8 cellular contexts compared by ENCODE assay signal in genomic region chr15:42581272-42581730, GRCh38. TPM values are rescaled to one million over a fixed set of nuclear protein-coding genes. Genes with fewer than 3 reads are reported as not detected.
DNase-seq lines count a peak whose midpoint lies in the region; ATAC-seq, FAIRE-seq and TF ChIP-seq lines count a peak whose summit lies in the region.

No MANE protein-coding gene starts in this region.

- H4K20me1 ChIP-seq in keratinocyte (ENCODE audit: control insufficient read depth, extremely low read depth, insufficient read depth, low read length): no peaks in the 10 kb centered on the region

- H3K9ac ChIP-seq in keratinocyte (ENCODE audit: control insufficient read depth, extremely low read depth, insufficient read depth, low read length): peak overlapping the region; percentile 46

- no peaks in the 10 kb centered on the region for H3K27me3 ChIP-seq in keratinocyte (ENCODE audit: control insufficient read depth, extremely low read depth, insufficient read depth, low read length)

- TF ChIP-seq CTCF in keratinocyte (optimal IDR thresholded peaks at IDR 0.05 in 1 of 3, IDR thresholded peaks at IDR 0.05 in 1 of 3, conservative IDR thresholded peaks at IDR 0.05 in 1 of 3; ENCODE audit: extremely low read depth in 1 of 3, insufficient read depth in 2 of 3, low read length in 3 of 3): no peak

- H3K4me2 ChIP-seq in keratinocyte (ENCODE audit: control insufficient read depth, extremely low read depth, insufficient read depth, low read depth, low read length): peak overlapping the region; percentile 79

- FAIRE-seq in GM12891 (lab: Jason Lieb, UNC): no peak
- no peak for FAIRE-seq in keratinocyte (lab: Jason Lieb, UNC)

- ATAC-seq in HG02798 (IDR thresholded peaks at IDR 0.05; ENCODE audit: poor library complexity, unreplicated experiment) (peak; percentile 80), GM18858 (IDR thresholded peaks at IDR 0.05; ENCODE audit: unreplicated experiment) (no peak)

- DNase-seq in GM12891 (ENCODE audit: insufficient read length, low spot score) (peak; percentile 57), NCI-H2107 (lab: John Stamatoyannopoulos, UW) (peak; percentile 48), caudate nucleus (lab: John Stamatoyannopoulos, UW) (peak in 60 of 61 donors; percentile 34 to 90 (median 73)), keratinocyte (ENCODE audit: low read depth, low spot score) (no peak)
- peak; percentile 51 for DNase-seq in activated CD4-positive, CD25-positive, alpha-beta regulatory T cell treated with anti-CD3 and anti-CD28 coated beads, Interleukin-2, amount 50 U/mL, for 16 hours (ENCODE audit: low read depth, low spot score)
- DNase-seq in stimulated activated CD4-positive, alpha-beta T cell treated with anti-CD3 and anti-CD28 coated beads, Interleukin-12 subunit alpha, Interleukin-12 subunit beta, amount 100 ng/mL, for 24 hours (ENCODE audit: low read depth in 2 of 2): peak; percentile 57 to 72

- peaks cover 5% of the 10 kb centered on the region for H3K4me1 ChIP-seq in keratinocyte (ENCODE audit: control insufficient read depth, extremely low read depth, insufficient read depth, low read length)

- no peaks in the 10 kb centered on the region for H3K79me2 ChIP-seq in keratinocyte (ENCODE audit: control insufficient read depth, insufficient read depth, low read length)

- H3K9me3 ChIP-seq in keratinocyte (ENCODE audit: control insufficient read depth, low read depth, low read length): no peaks in the 10 kb centered on the region

- no peaks in the 10 kb centered on the region for H3K9me1 ChIP-seq in keratinocyte (ENCODE audit: control insufficient read depth, extremely low read depth, insufficient read depth, low read length)

- H3K36me3 ChIP-seq in keratinocyte (ENCODE audit: control insufficient read depth in 2 of 2, extremely low read depth in 1 of 2, insufficient read depth in 2 of 2, low read length in 2 of 2): no peaks in the 10 kb centered on the region

- TF ChIP-seq POLR2A in GM12891 (IDR thresholded peaks at IDR 0.05; ENCODE audit: low read depth, low read length): no peak

- H3K27ac ChIP-seq in caudate nucleus (ENCODE audit: low read depth, low read length) (peak overlapping the region; percentile 75), keratinocyte (ENCODE audit: control insufficient read depth, insufficient read depth, low read length) (no peak overlapping the region)

- dilution Hi-C loops in keratinocyte (cut with MboI; ENCODE audit: extremely low pct_ligation_motif_present, low sequenced_read_pairs): no loop called here

- peak overlapping the region; percentile 85 for H2AFZ ChIP-seq in keratinocyte (ENCODE audit: control insufficient read depth, low read length)

- peak overlapping the region; percentile 45 to 66 (median 52) for H3K4me3 ChIP-seq in keratinocyte (ENCODE audit: control insufficient read depth in 2 of 3, extremely low read depth in 1 of 3, insufficient read depth in 2 of 3, low read depth in 1 of 3, low read length in 3 of 3)

TF ChIP-seq in GM12891, 5 proteins besides CTCF, POLR2A, EP300 and RAD21:
- TF ChIP-seq TAF1 (IDR thresholded peaks at IDR 0.05; ENCODE audit: low read depth, low read length) (0 out of 2 replicates have a peak, but pooled peaks have one; percentile 22), SPI1 (IDR thresholded peaks at IDR 0.05; ENCODE audit: low read depth, low read length) (0 out of 2 replicates have a peak, but pooled peaks have one; percentile 3), PAX5 (IDR thresholded peaks at IDR 0.05; ENCODE audit: insufficient read depth, low read length, severe bottlenecking) (no peak), POLR2AphosphoS5 (IDR thresholded peaks at IDR 0.05; ENCODE audit: low read depth, low read length) (no peak)

RNA-seq across cellular contexts. Expression of gene STARD9, which starts 5.9 kb away (rescaled TPM):
- 4.0 TPM for polyA plus RNA-seq in GM12891 (2012; ENCODE audit: low read depth, missing spikeins)
- 0.71 to 0.85 TPM (median 0.76 TPM) in 3 replicates for polyA plus RNA-seq in keratinocyte
- 0.80 TPM for polyA plus RNA-seq in keratinocyte (2011; ENCODE audit: low read depth)
- 0.32 and 0.36 TPM in 2 replicates for polyA plus RNA-seq in keratinocyte (2011; cell fraction: cytosol; rRNA removed)
- 3.3 and 5.0 TPM in 2 replicates for polyA plus RNA-seq in keratinocyte (2011; cell fraction: nucleus; rRNA removed)
- 0.65 and 1.0 TPM in 2 replicates for polyA plus RNA-seq in keratinocyte (2012; ENCODE audit: low replicate concordance)
- polyA minus RNA-seq in keratinocyte: 2.3 to 3.9 TPM (median 3.7 TPM) in 3 replicates
- polyA minus RNA-seq in keratinocyte (2011; cell fraction: cytosol; rRNA and poly(A)+ RNA removed): 0.19 TPM
- 3.1 and 6.1 TPM in 2 replicates for polyA minus RNA-seq in keratinocyte (2011; cell fraction: nucleus; rRNA and poly(A)+ RNA removed)

RNA-seq across cellular contexts. Expression of gene HAUS2, which starts 32.7 kb away (rescaled TPM):
- polyA plus RNA-seq in GM12891 (2012; ENCODE audit: low read depth, missing spikeins): 20.3 TPM
- 17.6 to 36.3 TPM (median 22.8 TPM) in 3 replicates for polyA plus RNA-seq in keratinocyte
- polyA plus RNA-seq in keratinocyte (2011; ENCODE audit: low read depth): 29.7 TPM
- polyA plus RNA-seq in keratinocyte (2011; cell fraction: cytosol; rRNA removed): 18.3 and 38.4 TPM in 2 replicates
- polyA plus RNA-seq in keratinocyte (2011; cell fraction: nucleus; rRNA removed): 11.4 and 11.9 TPM in 2 replicates
- 16.0 and 16.2 TPM in 2 replicates for polyA plus RNA-seq in keratinocyte (2012; ENCODE audit: low replicate concordance)
- polyA minus RNA-seq in keratinocyte: 2.2 to 21.2 TPM (median 7.8 TPM) in 3 replicates
- polyA minus RNA-seq in keratinocyte (2011; cell fraction: cytosol; rRNA and poly(A)+ RNA removed): 7.9 TPM
- 2.7 and 9.5 TPM in 2 replicates for polyA minus RNA-seq in keratinocyte (2011; cell fraction: nucleus; rRNA and poly(A)+ RNA removed)

RNA-seq across cellular contexts. Expression of gene LRRC57, which starts 32.7 kb away (rescaled TPM):
- 4.3 TPM for polyA plus RNA-seq in GM12891 (2012; ENCODE audit: low read depth, missing spikeins)
- polyA plus RNA-seq in keratinocyte: 11.1 to 22.1 TPM (median 12.8 TPM) in 3 replicates
- 21.1 TPM for polyA plus RNA-seq in keratinocyte (2011; ENCODE audit: low read depth)
- polyA plus RNA-seq in keratinocyte (2011; cell fraction: cytosol; rRNA removed): 18.5 and 24.1 TPM in 2 replicates
- polyA plus RNA-seq in keratinocyte (2011; cell fraction: nucleus; rRNA removed): 20.3 and 21.7 TPM in 2 replicates
- 13.6 and 16.8 TPM in 2 replicates for polyA plus RNA-seq in keratinocyte (2012; ENCODE audit: low replicate concordance)
- 11.9 to 19.1 TPM (median 16.0 TPM) in 3 replicates for polyA minus RNA-seq in keratinocyte
- 5.4 TPM for polyA minus RNA-seq in keratinocyte (2011; cell fraction: cytosol; rRNA and poly(A)+ RNA removed)
- polyA minus RNA-seq in keratinocyte (2011; cell fraction: nucleus; rRNA and poly(A)+ RNA removed): 2.5 and 9.2 TPM in 2 replicates
